ENCODE assay signal across 1 cellular context in the genomic region with DNA sequence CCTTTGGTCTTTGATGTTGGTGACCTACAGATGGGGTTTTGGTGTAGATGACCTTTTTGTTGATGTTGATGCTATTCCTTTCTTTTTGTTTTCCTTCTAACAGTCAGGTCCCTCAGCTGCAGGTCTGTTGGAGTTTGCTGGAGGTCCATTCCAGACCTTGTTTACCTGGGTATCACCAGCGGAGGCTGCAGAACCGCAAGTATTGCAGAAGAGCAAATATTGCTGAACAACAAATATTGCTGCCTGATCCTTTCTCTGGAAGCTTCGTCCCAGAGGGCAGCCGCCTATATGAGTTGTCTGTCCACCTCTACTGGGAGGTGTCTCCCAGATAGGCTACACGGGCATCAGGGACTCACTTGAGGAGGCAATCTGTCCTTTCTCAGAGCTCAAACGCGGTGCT.
TF ChIP-seq lines count a peak whose summit lies in the region.
"Not testable (repeated sequence)": the region's sequence is repeated elsewhere in the genome, so short reads cannot be mapped to it uniquely, and the experiment has no call there.

No MANE protein-coding gene starts in this region.

TF ChIP-seq in HepG2, 621 proteins besides CTCF, POLR2A, EP300 and RAD21 (continued from another document):
- TF ChIP-seq FOXA3 (CRISPR knock-in tag; IDR thresholded peaks at IDR 0.05) (peak; percentile 79), GATAD2A (CRISPR knock-in tag; IDR thresholded peaks at IDR 0.05) (peak; percentile 52; the same call in 1 of the 2 replicates), FOXK1 (CRISPR knock-in tag; IDR thresholded peaks at IDR 0.05; ENCODE audit: borderline replicate concordance, low read depth) (peak; percentile 72; the same call in 1 of the 2 replicates), SOX6 (CRISPR knock-in tag; IDR thresholded peaks at IDR 0.05) (peak; percentile 41; the same call in 1 of the 2 replicates), CEBPG (CRISPR knock-in tag; IDR thresholded peaks at IDR 0.05) (0 out of 2 replicates have a peak, but pooled peaks have one; percentile 19), FOXO1 (CRISPR knock-in tag; IDR thresholded peaks at IDR 0.05) (peak; percentile 67), FOXA1 (CRISPR knock-in tag; IDR thresholded peaks at IDR 0.05) (peak; percentile 68), FOXJ3 (CRISPR knock-in tag; IDR thresholded peaks at IDR 0.05; ENCODE audit: borderline replicate concordance) (peak; percentile 58), ZNF12 (CRISPR knock-in tag; IDR thresholded peaks at IDR 0.05) (0 out of 2 replicates have a peak, but pooled peaks have one; percentile 60), ZMYM4 (CRISPR knock-in tag; IDR thresholded peaks at IDR 0.05) (peak; percentile 16; the same call in 1 of the 2 replicates), FOSL2 (CRISPR knock-in tag; IDR thresholded peaks at IDR 0.05) (0 out of 2 replicates have a peak, but pooled peaks have one; percentile 22), FOXP1 (CRISPR knock-in tag; IDR thresholded peaks at IDR 0.05) (peak; percentile 85), CBX5 (CRISPR knock-in tag; IDR thresholded peaks at IDR 0.05; ENCODE audit: borderline replicate concordance) (peak; percentile 46; the same call in 1 of the 2 replicates), SALL1 (CRISPR knock-in tag; IDR thresholded peaks at IDR 0.05) (peak; percentile 28; the same call in 1 of the 2 replicates), TEAD3 (CRISPR knock-in tag; optimal IDR thresholded peaks at IDR 0.05; ENCODE audit: borderline replicate concordance) (peak; percentile 14), CBFB (CRISPR knock-in tag; IDR thresholded peaks at IDR 0.05) (peak; percentile 71; the same call in 1 of the 2 replicates)
- TF ChIP-seq, protein P1, sequence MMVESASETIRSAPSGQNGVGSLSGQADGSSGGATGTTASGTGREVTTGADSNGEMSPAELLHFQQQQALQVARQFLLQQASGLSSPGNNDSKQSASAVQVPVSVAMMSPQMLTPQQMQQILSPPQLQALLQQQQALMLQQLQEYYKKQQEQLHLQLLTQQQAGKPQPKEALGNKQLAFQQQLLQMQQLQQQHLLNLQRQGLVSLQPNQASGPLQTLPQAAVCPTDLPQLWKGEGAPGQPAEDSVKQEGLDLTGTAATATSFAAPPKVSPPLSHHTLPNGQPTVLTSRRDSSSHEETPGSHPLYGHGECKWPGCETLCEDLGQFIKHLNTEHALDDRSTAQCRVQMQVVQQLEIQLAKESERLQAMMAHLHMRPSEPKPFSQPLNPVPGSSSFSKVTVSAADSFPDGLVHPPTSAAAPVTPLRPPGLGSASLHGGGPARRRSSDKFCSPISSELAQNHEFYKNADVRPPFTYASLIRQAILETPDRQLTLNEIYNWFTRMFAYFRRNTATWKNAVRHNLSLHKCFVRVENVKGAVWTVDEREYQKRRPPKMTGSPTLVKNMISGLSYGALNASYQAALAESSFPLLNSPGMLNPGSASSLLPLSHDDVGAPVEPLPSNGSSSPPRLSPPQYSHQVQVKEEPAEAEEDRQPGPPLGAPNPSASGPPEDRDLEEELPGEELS (CRISPR knock-in tag; IDR thresholded peaks at IDR 0.05) = peak; percentile 64; the same call in 1 of the 2 replicates
- TF ChIP-seq SOX6, FOXA1, FOXP1 (IDR thresholded peaks at IDR 0.05): not testable (repeated sequence)
- TF ChIP-seq, protein P2, sequence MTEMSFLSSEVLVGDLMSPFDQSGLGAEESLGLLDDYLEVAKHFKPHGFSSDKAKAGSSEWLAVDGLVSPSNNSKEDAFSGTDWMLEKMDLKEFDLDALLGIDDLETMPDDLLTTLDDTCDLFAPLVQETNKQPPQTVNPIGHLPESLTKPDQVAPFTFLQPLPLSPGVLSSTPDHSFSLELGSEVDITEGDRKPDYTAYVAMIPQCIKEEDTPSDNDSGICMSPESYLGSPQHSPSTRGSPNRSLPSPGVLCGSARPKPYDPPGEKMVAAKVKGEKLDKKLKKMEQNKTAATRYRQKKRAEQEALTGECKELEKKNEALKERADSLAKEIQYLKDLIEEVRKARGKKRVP (CRISPR knock-in tag; IDR thresholded peaks at IDR 0.05) = peak in 1 of 2 experiments; percentile 54; a peak in 1 of 4 replicates
- TF ChIP-seq, protein P3, sequence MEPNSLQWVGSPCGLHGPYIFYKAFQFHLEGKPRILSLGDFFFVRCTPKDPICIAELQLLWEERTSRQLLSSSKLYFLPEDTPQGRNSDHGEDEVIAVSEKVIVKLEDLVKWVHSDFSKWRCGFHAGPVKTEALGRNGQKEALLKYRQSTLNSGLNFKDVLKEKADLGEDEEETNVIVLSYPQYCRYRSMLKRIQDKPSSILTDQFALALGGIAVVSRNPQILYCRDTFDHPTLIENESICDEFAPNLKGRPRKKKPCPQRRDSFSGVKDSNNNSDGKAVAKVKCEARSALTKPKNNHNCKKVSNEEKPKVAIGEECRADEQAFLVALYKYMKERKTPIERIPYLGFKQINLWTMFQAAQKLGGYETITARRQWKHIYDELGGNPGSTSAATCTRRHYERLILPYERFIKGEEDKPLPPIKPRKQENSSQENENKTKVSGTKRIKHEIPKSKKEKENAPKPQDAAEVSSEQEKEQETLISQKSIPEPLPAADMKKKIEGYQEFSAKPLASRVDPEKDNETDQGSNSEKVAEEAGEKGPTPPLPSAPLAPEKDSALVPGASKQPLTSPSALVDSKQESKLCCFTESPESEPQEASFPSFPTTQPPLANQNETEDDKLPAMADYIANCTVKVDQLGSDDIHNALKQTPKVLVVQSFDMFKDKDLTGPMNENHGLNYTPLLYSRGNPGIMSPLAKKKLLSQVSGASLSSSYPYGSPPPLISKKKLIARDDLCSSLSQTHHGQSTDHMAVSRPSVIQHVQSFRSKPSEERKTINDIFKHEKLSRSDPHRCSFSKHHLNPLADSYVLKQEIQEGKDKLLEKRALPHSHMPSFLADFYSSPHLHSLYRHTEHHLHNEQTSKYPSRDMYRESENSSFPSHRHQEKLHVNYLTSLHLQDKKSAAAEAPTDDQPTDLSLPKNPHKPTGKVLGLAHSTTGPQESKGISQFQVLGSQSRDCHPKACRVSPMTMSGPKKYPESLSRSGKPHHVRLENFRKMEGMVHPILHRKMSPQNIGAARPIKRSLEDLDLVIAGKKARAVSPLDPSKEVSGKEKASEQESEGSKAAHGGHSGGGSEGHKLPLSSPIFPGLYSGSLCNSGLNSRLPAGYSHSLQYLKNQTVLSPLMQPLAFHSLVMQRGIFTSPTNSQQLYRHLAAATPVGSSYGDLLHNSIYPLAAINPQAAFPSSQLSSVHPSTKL (CRISPR knock-in tag; IDR thresholded peaks at IDR 0.05) = peak; percentile 63; the same call in 1 of the 2 replicates
